In genomic region chr19:15454371-15454800, GRCh38 we compare ENCODE assay signal across 17 cellular contexts. TPM values are rescaled to one million over a fixed set of nuclear protein-coding genes. Genes with fewer than 3 reads are reported as not detected.
DNase-seq lines count a peak whose midpoint lies in the region; ATAC-seq, FAIRE-seq and TF ChIP-seq lines count a peak whose summit lies in the region.
"Had no signal": no experiment of that assay in that cellular context is flagged by ENCODE, and none has a peak within 500 bp of the region (broad histone marks: within the 10 kb centered on the region; RNA-seq: fewer than 3 reads in every experiment).

No MANE protein-coding gene starts in this region.

- no peak overlapping the region for H3K18ac ChIP-seq in H9 (ENCODE audit: insufficient read length, low read depth, low read length)

- H3K4me2 ChIP-seq in A549: no peak overlapping the region
- H3K4me2 ChIP-seq in H9 (ENCODE audit: insufficient read depth, insufficient read length, low read length): no peak overlapping the region
- H3K4me2 ChIP-seq in HepG2 (ENCODE audit: low read depth, low read length): no peak overlapping the region
- H3K4me2 ChIP-seq: BLaER1 treated with 17β-estradiol and CSF1 and Interleukin-3, amounts not matched to agents 10 nM and 100 nM had no signal

- H2BK20ac ChIP-seq in H9 (ENCODE audit: low read depth, low read length, poor library complexity, severe bottlenecking): no peak overlapping the region

- H3K9ac ChIP-seq in H9 (ENCODE audit: extremely low read depth, insufficient read length, low read length) (no peak overlapping the region), HepG2 (ENCODE audit: insufficient read depth, low read depth, low read length) (no peak overlapping the region)
- H3K9ac ChIP-seq: BLaER1 treated with 17β-estradiol and CSF1 and Interleukin-3, amounts not matched to agents 10 nM and 100 nM had no signal

- no peak overlapping the region for H2BK120ac ChIP-seq in H9 (ENCODE audit: low read depth, low read length, poor library complexity, severe bottlenecking)

- H3K27ac Mint-ChIP-seq in H9: no peak overlapping the region

- BruUV-seq in HepG2 (replicated peaks; lab: Mats Ljungman, UMichigan): no TSS peak

- H2BK15ac ChIP-seq in H9 (ENCODE audit: low read depth, low read length): no peak overlapping the region

- peak; percentile 30 to 38 for DNase-seq in A549 (ENCODE audit: low read depth in 1 of 2, low spot score in 1 of 2)
- DNase-seq in H9: no peak
- DNase-seq in body of pancreas: peak; percentile 30 to 63 (median 47)
- DNase-seq in HepG2 (ENCODE audit: low spot score): no peak
- DNase-seq in HEK293T (ENCODE audit: extremely low spot score): no peak
- no peak for DNase-seq in caudate nucleus (lab: John Stamatoyannopoulos, UW)
- DNase-seq in NCI-H446 treated with DMSO at 0.1 percent for 48 hours (lab: John Stamatoyannopoulos, UW): no peak
- no peak for DNase-seq in central memory CD4-positive, alpha-beta T cell
- DNase-seq: GF-D8; lower lobe of right lung; stimulated activated CD4-positive, alpha-beta T cell treated with anti-CD3 and anti-CD28 coated beads, Interleukin-4, amount 100 ng/mL, for 1 hour; stimulated activated naive CD4-positive, alpha-beta T cell treated with Interleukin-2 at 50 U/mL for 16 hours had no signal

- WGBS in A549 (ENCODE audit: missing lambda C conversion rate): 71% methylated on average over 5 of the region's 8 CpGs
- WGBS in H9 (ENCODE audit: extremely low coverage, insufficient read length, low lambda C conversion rate): no CpG with 5 or more reads among the region's 8 CpGs
- WGBS in body of pancreas, 2 donors: 17 to 40% methylated on average over 1 to 8 of the region's 8 CpGs
- 80% methylated on average over 8 of the region's 8 CpGs for WGBS in HepG2 (ENCODE audit: low lambda C conversion rate)

- POLR2A ChIA-PET in A549 (lab: Yijun Ruan, JAX) (interaction anchor here (0.5 kb wide), 1 partner anchor 104 kb away, joined by 3 read pairs; no protein-coding TSS in a partner anchor), HepG2 (lab: Yijun Ruan, JAX) (no interaction called here), HEK293T (lab: Yijun Ruan, JAX) (no interaction called here)

- H3K9me3 ChIP-seq in A549: no peaks in the 10 kb centered on the region
- H3K9me3 ChIP-seq in H9 (ENCODE audit: control insufficient read depth, low read depth, low read length): no peaks in the 10 kb centered on the region
- H3K9me3 ChIP-seq in body of pancreas: no peaks in the 10 kb centered on the region
- no peaks in the 10 kb centered on the region for H3K9me3 ChIP-seq in HepG2 (ENCODE audit: low read length)
- H3K9me3 ChIP-seq: lower lobe of right lung had no signal

- H3K27me3 ChIP-seq in H9 (ENCODE audit: insufficient read depth, low read length) (peaks cover 14% of the 10 kb centered on the region; the same call in 1 of the 2 replicates), body of pancreas (peaks cover 0 to 18% of the 10 kb centered on the region in 2 donors), HepG2 (ENCODE audit: control insufficient read depth in 1 of 2, insufficient read depth in 2 of 2, low read length in 2 of 2) (no peaks in the 10 kb centered on the region)
- H3K27me3 ChIP-seq: BLaER1 treated with 17β-estradiol and CSF1 and Interleukin-3, amounts not matched to agents 10 nM and 100 nM had no signal

- no peaks in the 10 kb centered on the region for H3K36me3 Mint-ChIP-seq in H9 (ENCODE audit: insufficient read depth in 1 of 3, low read depth in 3 of 3)

- no peak overlapping the region for H4K91ac ChIP-seq in H9 (ENCODE audit: insufficient read length, low read depth, low read length)

- intact Hi-C loops in body of pancreas (cut with DNase I): loop anchor here (10.0 kb wide), 1 partner anchor 100 kb away; no protein-coding TSS in a partner anchor
- intact Hi-C loops in HepG2 (cut with micrococcal nuclease; ENCODE audit: unreplicated experiment): no loop called here

- H4K8ac ChIP-seq in H9 (replicated peaks; ENCODE audit: insufficient read length, low read depth, low read length): no peak overlapping the region

- CTCF ChIA-PET in A549 (lab: Yijun Ruan, JAX) (interaction anchor here (0.6 to 0.7 kb wide), 2 partner anchors 24 to 27 kb away, joined by 4 read pairs; no protein-coding TSS in a partner anchor), HepG2 (lab: Yijun Ruan, JAX; ENCODE audit: low intra/inter-chr PET ratio, low total read pairs) (no interaction called here), HEK293T (lab: Yijun Ruan, JAX) (no interaction called here)

- no peak overlapping the region for H3K23ac ChIP-seq in H9 (ENCODE audit: insufficient read length, low read depth, low read length)

- H4K20me1 ChIP-seq in H9 (ENCODE audit: control insufficient read depth, insufficient read depth, insufficient read length): no peaks in the 10 kb centered on the region
- no peaks in the 10 kb centered on the region for H4K20me1 ChIP-seq in HepG2 (ENCODE audit: insufficient read depth, low read length)

- TF ChIP-seq RAD21 in A549 (conservative IDR thresholded peaks at IDR 0.05 in 1 of 2, IDR thresholded peaks at IDR 0.05 in 1 of 2) (no peak), HepG2 (CRISPR knock-in tag; IDR thresholded peaks at IDR 0.05) (no peak)

- H3K4me3 ChIP-seq in A549 (no peak overlapping the region), body of pancreas (no peak overlapping the region), HepG2 (replicated peaks in 1 of 3; ENCODE audit: insufficient read depth in 1 of 3, low read depth in 2 of 3, low read length in 3 of 3) (no peak overlapping the region)
- H3K4me3 ChIP-seq: BLaER1 treated with 17β-estradiol and CSF1 and Interleukin-3, amounts not matched to agents 10 nM and 100 nM; lower lobe of right lung had no signal

- H3K79me1 ChIP-seq in H9 (ENCODE audit: insufficient read depth, low read depth, low read length, poor library complexity, severe bottlenecking): no peaks in the 10 kb centered on the region

- ATAC-seq in A549 (peak in 1 of 2 experiments; percentile 48; a peak in 3 of 6 replicates), body of pancreas (no peak), HepG2 (peak; percentile 63)
- ATAC-seq: lower lobe of right lung, Panc1 had no signal

- peaks cover 7 to 25% of the 10 kb centered on the region in 2 experiments for H3K4me1 Mint-ChIP-seq in H9

- H3K23me2 ChIP-seq in H9 (ENCODE audit: insufficient read length, low read depth, low read length, poor library complexity, severe bottlenecking): peaks cover 23% of the 10 kb centered on the region

- no peak overlapping the region for H2BK12ac ChIP-seq in H9 (ENCODE audit: insufficient read length, low read depth, low read length)

- no peak for FAIRE-seq in A549 (lab: Jason Lieb, UNC)
- peak; percentile 47 for FAIRE-seq in HepG2 (lab: Jason Lieb, UNC)

- H2BK5ac ChIP-seq in H9 (ENCODE audit: insufficient read length, low read length): no peak overlapping the region

- TF ChIP-seq CTCF in A549 (IDR thresholded peaks at IDR 0.05): no peak; the same call in 2 of the 3 replicates
- TF ChIP-seq CTCF in H9 (conservative IDR thresholded peaks at IDR 0.05): peak; percentile 44; the same call in 2 of the 3 replicates
- peak in 3 of 7 experiments; percentile 7 to 19 (median 17) for TF ChIP-seq CTCF in body of pancreas (IDR thresholded peaks at IDR 0.05)
- peak; percentile 56 for TF ChIP-seq CTCF in HepG2 (CRISPR knock-in tag; IDR thresholded peaks at IDR 0.05)

- H3K9me3 Mint-ChIP-seq in H9: peaks cover 0 to 2% of the 10 kb centered on the region in 2 experiments; a peak in 4 of 5 replicates

- no peak overlapping the region for H2AFZ ChIP-seq in H9 (ENCODE audit: low read length)
- no peak overlapping the region for H2AFZ ChIP-seq in HepG2 (ENCODE audit: low read length)

- H4K5ac ChIP-seq in H9 (ENCODE audit: insufficient read length, low read depth, low read length): no peak overlapping the region

- H3K27ac ChIP-seq in A549: no peak overlapping the region
- H3K27ac ChIP-seq in H9 (ENCODE audit: insufficient read length, low read depth, low read length): no peak overlapping the region
- no peak overlapping the region for H3K27ac ChIP-seq in body of pancreas
- no peak overlapping the region for H3K27ac ChIP-seq in HepG2 (ENCODE audit: extremely low read length, insufficient read depth, low read length)
- H3K27ac ChIP-seq in caudate nucleus (ENCODE audit: low read depth, low read length): no peak overlapping the region
- H3K27ac ChIP-seq: BLaER1 treated with 17β-estradiol and CSF1 and Interleukin-3, amounts not matched to agents 10 nM and 100 nM; HL-60; lower lobe of right lung had no signal

- no peak overlapping the region for H2AK5ac ChIP-seq in H9 (ENCODE audit: insufficient read length, low read length)

- H3K14ac ChIP-seq in H9 (ENCODE audit: insufficient read depth, low read length): no peak overlapping the region

- TF ChIP-seq POLR2A in A549 (IDR thresholded peaks at IDR 0.05; ENCODE audit: low read length) (no peak), body of pancreas (IDR thresholded peaks at IDR 0.05) (no peak), HepG2 (IDR thresholded peaks at IDR 0.05; ENCODE audit: insufficient read depth in 1 of 2, low read depth in 2 of 2, low read length in 2 of 2) (no peak)

- no peak overlapping the region for H3T11ph ChIP-seq in H9 (ENCODE audit: low read length)

- H3K36me3 ChIP-seq in body of pancreas (replicated peaks in 1 of 2; ENCODE audit: insufficient read depth in 1 of 2, low read depth in 2 of 2) (no peaks in the 10 kb centered on the region), HepG2 (replicated peaks in 1 of 2; ENCODE audit: control insufficient read depth in 1 of 2, insufficient read depth in 2 of 2, low read length in 2 of 2) (no peaks in the 10 kb centered on the region)

- H3K27me3 Mint-ChIP-seq in H9 (ENCODE audit: low read depth): peaks cover 66% of the 10 kb centered on the region

- H3K4ac ChIP-seq in H9 (ENCODE audit: low read depth, low read length): no peak overlapping the region

- peak overlapping the region in 1 of 2 experiments; percentile 29; a peak in 1 of 5 replicates for H3K4me3 Mint-ChIP-seq in H9

- H3K56ac ChIP-seq in H9 (ENCODE audit: insufficient read length, low read depth, low read length): no peak overlapping the region

- in situ Hi-C loops in HepG2 (cut with HindIII; ENCODE audit: extremely low pct_ligation_motif_present, low pct_unique_long_range_greater_than_20kb): no loop called here

- H3K4me1 ChIP-seq in A549: no peaks in the 10 kb centered on the region
- no peaks in the 10 kb centered on the region; the same call in 1 of the 2 replicates for H3K4me1 ChIP-seq in H9 (ENCODE audit: insufficient read depth, low read length)
- peaks cover 40% of the 10 kb centered on the region for H3K4me1 ChIP-seq in body of pancreas
- peaks cover 27% of the 10 kb centered on the region for H3K4me1 ChIP-seq in HepG2 (ENCODE audit: insufficient read depth, low read length)

- TF ChIP-seq EP300 in A549 (IDR thresholded peaks at IDR 0.05): no peak
- TF ChIP-seq EP300 in HepG2 (IDR thresholded peaks at IDR 0.05; ENCODE audit: low read depth in 2 of 2, low read length in 2 of 2): no peak
- no peak for TF ChIP-seq EP300 in HepG2 (CRISPR knock-in tag; IDR thresholded peaks at IDR 0.05; ENCODE audit: borderline replicate concordance)

- H3K79me2 ChIP-seq in H9 (ENCODE audit: insufficient read depth, low read length): no peaks in the 10 kb centered on the region
- no peaks in the 10 kb centered on the region for H3K79me2 ChIP-seq in HepG2 (ENCODE audit: insufficient read depth, low read length)

RNA-seq across cellular contexts. Expression of gene WIZ, which starts 4.6 kb away (rescaled TPM):
- 3.7 and 4.6 TPM in 2 replicates for polyA plus RNA-seq in A549 (2011; rRNA removed)
- 12.6 and 19.5 TPM in 2 replicates for polyA plus RNA-seq in A549 (2012; cell fraction: cytosol; rRNA removed)
- 20.7 and 28.9 TPM in 2 replicates for polyA plus RNA-seq in A549 (2012; cell fraction: nucleus; rRNA removed)
- 13.4 to 16.5 TPM (median 15.1 TPM) in 3 replicates for polyA plus RNA-seq in A549 (2017; fragmentation: RNase III; extraction: RNeasy Plus Mini Kit Qiagen cat#74134 plus additional on column Dnase treatment)
- polyA minus RNA-seq in A549 (2011; rRNA and poly(A)+ RNA removed): 2.2 and 3.3 TPM in 2 replicates
- total RNA-seq in H9 (2021): 33.3 and 33.6 TPM in 2 replicates
- total RNA-seq in body of pancreas: 100 to 1,000 TPM in 1 of 2 donors, 10 to 100 TPM in 1; 16.1 to 111 TPM
- total RNA-seq in HepG2 (2016; rRNA removed; fragmentation: Illumina TruSeq; extraction: Trizol): 4.7 and 5.1 TPM in 2 replicates
- 1.7 TPM in 2 replicates for total RNA-seq in HepG2 (2016; cell fraction: cytosol; rRNA removed; fragmentation: Illumina TruSeq; extraction: Trizol; ENCODE audit: low read depth)
- 4.4 and 4.5 TPM in 2 replicates for total RNA-seq in HepG2 (2016; cell fraction: insoluble cytoplasmic fraction; rRNA removed; fragmentation: Illumina TruSeq; extraction: Trizol)
- total RNA-seq in HepG2 (2016; cell fraction: membrane; rRNA removed; fragmentation: Illumina TruSeq; extraction: Trizol): 5.9 TPM in 2 replicates
- total RNA-seq in HepG2 (2016; cell fraction: nucleus; rRNA removed; fragmentation: Illumina TruSeq; extraction: Trizol): 4.9 and 5.5 TPM in 2 replicates
- polyA plus RNA-seq in HepG2 (2011; rRNA removed): 4.8 and 6.3 TPM in 2 replicates
- 3.3 and 4.8 TPM in 2 replicates for polyA plus RNA-seq in HepG2 (2011; cell fraction: cytosol; rRNA removed)
- 17.3 and 17.8 TPM in 2 replicates for polyA plus RNA-seq in HepG2 (2011; cell fraction: nucleus; rRNA removed)
- 7.0 and 7.1 TPM in 2 replicates for polyA plus RNA-seq in HepG2 (2012)
- 3.1 and 3.8 TPM in 2 replicates for polyA plus RNA-seq in HepG2 (2016; cell fraction: cytosol; fragmentation: Illumina TruSeq; extraction: Trizol; ENCODE audit: low read depth)
- 11.7 and 16.9 TPM in 2 replicates for polyA plus RNA-seq in HepG2 (2016; cell fraction: insoluble cytoplasmic fraction; fragmentation: Illumina TruSeq; extraction: Trizol; ENCODE audit: low read depth)
- 9.4 and 11.9 TPM in 2 replicates for polyA plus RNA-seq in HepG2 (2016; cell fraction: membrane; fragmentation: Illumina TruSeq; extraction: Trizol; ENCODE audit: low read depth)
- polyA plus RNA-seq in HepG2 (2016; cell fraction: nucleus; fragmentation: Illumina TruSeq; extraction: Trizol; ENCODE audit: insufficient read depth, low read depth): 23.3 and 23.4 TPM in 2 replicates
- 5.2 and 6.7 TPM in 2 replicates for polyA minus RNA-seq in HepG2 (2011; rRNA and poly(A)+ RNA removed; ENCODE audit: low replicate concordance)
- polyA minus RNA-seq in HepG2 (2011; cell fraction: cytosol; rRNA and poly(A)+ RNA removed): 4.1 and 4.7 TPM in 2 replicates
- polyA minus RNA-seq in HepG2 (2011; cell fraction: nucleus; rRNA and poly(A)+ RNA removed): 7.0 and 7.5 TPM in 2 replicates

RNA-seq across cellular contexts. Expression of gene RASAL3, which starts 10.0 kb away (rescaled TPM):
- 0.03 TPM in 1 of 2 replicates, not detected in the other for polyA plus RNA-seq in A549 (2011; rRNA removed)
- 0.03 and 0.26 TPM in 2 replicates for polyA plus RNA-seq in A549 (2012; cell fraction: cytosol; rRNA removed)
- 0.05 TPM in 2 replicates for polyA plus RNA-seq in A549 (2012; cell fraction: nucleus; rRNA removed)
- not detected in 3 replicates for polyA plus RNA-seq in A549 (2017; fragmentation: RNase III; extraction: RNeasy Plus Mini Kit Qiagen cat#74134 plus additional on column Dnase treatment)
- polyA minus RNA-seq in A549 (2011; rRNA and poly(A)+ RNA removed): 0.12 TPM in 1 of 2 replicates, not detected in the other
- total RNA-seq in H9 (2021): 0.26 and 1.9 TPM in 2 replicates
- total RNA-seq in body of pancreas: 1 to 10 TPM; 2.6 to 3.6 TPM
- not detected in 2 replicates for total RNA-seq in HepG2 (2016; rRNA removed; fragmentation: Illumina TruSeq; extraction: Trizol)
- not detected in 2 replicates for total RNA-seq in HepG2 (2016; cell fraction: cytosol; rRNA removed; fragmentation: Illumina TruSeq; extraction: Trizol; ENCODE audit: low read depth)
- not detected in 2 replicates for total RNA-seq in HepG2 (2016; cell fraction: insoluble cytoplasmic fraction; rRNA removed; fragmentation: Illumina TruSeq; extraction: Trizol)
- total RNA-seq in HepG2 (2016; cell fraction: membrane; rRNA removed; fragmentation: Illumina TruSeq; extraction: Trizol): not detected in 2 replicates
- total RNA-seq in HepG2 (2016; cell fraction: nucleus; rRNA removed; fragmentation: Illumina TruSeq; extraction: Trizol): not detected in 2 replicates
- not detected in 2 replicates for polyA plus RNA-seq in HepG2 (2011; rRNA removed)
- polyA plus RNA-seq in HepG2 (2011; cell fraction: cytosol; rRNA removed): 0.01 TPM in 1 of 2 replicates, not detected in the other
- polyA plus RNA-seq in HepG2 (2011; cell fraction: nucleus; rRNA removed): 0.09 TPM in 1 of 2 replicates, not detected in the other
- not detected in 2 replicates for polyA plus RNA-seq in HepG2 (2012)
- not detected in 2 replicates for polyA plus RNA-seq in HepG2 (2016; cell fraction: cytosol; fragmentation: Illumina TruSeq; extraction: Trizol; ENCODE audit: low read depth)
- polyA plus RNA-seq in HepG2 (2016; cell fraction: insoluble cytoplasmic fraction; fragmentation: Illumina TruSeq; extraction: Trizol; ENCODE audit: low read depth): not detected in 2 replicates
- polyA plus RNA-seq in HepG2 (2016; cell fraction: membrane; fragmentation: Illumina TruSeq; extraction: Trizol; ENCODE audit: low read depth): not detected in 2 replicates
- not detected in 2 replicates for polyA plus RNA-seq in HepG2 (2016; cell fraction: nucleus; fragmentation: Illumina TruSeq; extraction: Trizol; ENCODE audit: insufficient read depth, low read depth)
- not detected in 2 replicates for polyA minus RNA-seq in HepG2 (2011; rRNA and poly(A)+ RNA removed; ENCODE audit: low replicate concordance)
- polyA minus RNA-seq in HepG2 (2011; cell fraction: cytosol; rRNA and poly(A)+ RNA removed): not detected in 2 replicates
- not detected in 2 replicates for polyA minus RNA-seq in HepG2 (2011; cell fraction: nucleus; rRNA and poly(A)+ RNA removed)
- total RNA-seq: MCF 10A had no signal

RNA-seq across cellular contexts. Expression of gene PGLYRP2, which starts 24.9 kb away (rescaled TPM):
- not detected in 2 replicates for polyA plus RNA-seq in A549 (2011; rRNA removed)
- polyA plus RNA-seq in A549 (2012; cell fraction: cytosol; rRNA removed): not detected in 2 replicates
- polyA plus RNA-seq in A549 (2012; cell fraction: nucleus; rRNA removed): not detected in 2 replicates
- not detected in 3 replicates for polyA plus RNA-seq in A549 (2017; fragmentation: RNase III; extraction: RNeasy Plus Mini Kit Qiagen cat#74134 plus additional on column Dnase treatment)
- polyA minus RNA-seq in A549 (2011; rRNA and poly(A)+ RNA removed): not detected in 2 replicates
- total RNA-seq in H9 (2021): not detected in 2 replicates
- not detected for total RNA-seq in body of pancreas
- total RNA-seq in HepG2 (2016; rRNA removed; fragmentation: Illumina TruSeq; extraction: Trizol): 0.49 and 1.0 TPM in 2 replicates
- total RNA-seq in HepG2 (2016; cell fraction: cytosol; rRNA removed; fragmentation: Illumina TruSeq; extraction: Trizol; ENCODE audit: low read depth): 0.10 and 0.53 TPM in 2 replicates
- total RNA-seq in HepG2 (2016; cell fraction: insoluble cytoplasmic fraction; rRNA removed; fragmentation: Illumina TruSeq; extraction: Trizol): 0.46 and 1.3 TPM in 2 replicates
- total RNA-seq in HepG2 (2016; cell fraction: membrane; rRNA removed; fragmentation: Illumina TruSeq; extraction: Trizol): 0.17 and 0.49 TPM in 2 replicates
- total RNA-seq in HepG2 (2016; cell fraction: nucleus; rRNA removed; fragmentation: Illumina TruSeq; extraction: Trizol): 0.94 and 1.4 TPM in 2 replicates
- 0.04 and 0.35 TPM in 2 replicates for polyA plus RNA-seq in HepG2 (2011; rRNA removed)
- 0.08 and 0.22 TPM in 2 replicates for polyA plus RNA-seq in HepG2 (2011; cell fraction: cytosol; rRNA removed)
- 0.27 and 0.69 TPM in 2 replicates for polyA plus RNA-seq in HepG2 (2011; cell fraction: nucleus; rRNA removed)
- 0.11 and 1.1 TPM in 2 replicates for polyA plus RNA-seq in HepG2 (2012)
- polyA plus RNA-seq in HepG2 (2016; cell fraction: cytosol; fragmentation: Illumina TruSeq; extraction: Trizol; ENCODE audit: low read depth): 0.11 and 0.19 TPM in 2 replicates
- 0.35 and 0.38 TPM in 2 replicates for polyA plus RNA-seq in HepG2 (2016; cell fraction: insoluble cytoplasmic fraction; fragmentation: Illumina TruSeq; extraction: Trizol; ENCODE audit: low read depth)
- 0.22 and 0.28 TPM in 2 replicates for polyA plus RNA-seq in HepG2 (2016; cell fraction: membrane; fragmentation: Illumina TruSeq; extraction: Trizol; ENCODE audit: low read depth)
- 0.79 and 2.3 TPM in 2 replicates for polyA plus RNA-seq in HepG2 (2016; cell fraction: nucleus; fragmentation: Illumina TruSeq; extraction: Trizol; ENCODE audit: insufficient read depth, low read depth)
- polyA minus RNA-seq in HepG2 (2011; rRNA and poly(A)+ RNA removed; ENCODE audit: low replicate concordance): 0.07 and 0.34 TPM in 2 replicates
- polyA minus RNA-seq in HepG2 (2011; cell fraction: cytosol; rRNA and poly(A)+ RNA removed): 0.20 TPM in 1 of 2 replicates, not detected in the other
- polyA minus RNA-seq in HepG2 (2011; cell fraction: nucleus; rRNA and poly(A)+ RNA removed): 1.0 TPM in 1 of 2 replicates, not detected in the other
- total RNA-seq: lower lobe of right lung; MCF 10A; T-helper 2 cell treated with Interferon-gamma antibody and Interleukin-4, amounts not matched to agents 100 ng/mL and 5 ng/mL, for 36 hours had no signal

RNA-seq across cellular contexts. Expression of gene AKAP8L, which starts 35.6 kb away (rescaled TPM):
- polyA plus RNA-seq in A549 (2011; rRNA removed): 28.4 and 40.3 TPM in 2 replicates
- polyA plus RNA-seq in A549 (2012; cell fraction: cytosol; rRNA removed): 20.4 and 21.1 TPM in 2 replicates
- 101 and 109 TPM in 2 replicates for polyA plus RNA-seq in A549 (2012; cell fraction: nucleus; rRNA removed)
- 37.6 to 43.3 TPM (median 42.9 TPM) in 3 replicates for polyA plus RNA-seq in A549 (2017; fragmentation: RNase III; extraction: RNeasy Plus Mini Kit Qiagen cat#74134 plus additional on column Dnase treatment)
- polyA minus RNA-seq in A549 (2011; rRNA and poly(A)+ RNA removed): 51.0 and 58.4 TPM in 2 replicates
- 110 and 123 TPM in 2 replicates for total RNA-seq in H9 (2021)
- 100 to 1,000 TPM; 147 to 196 TPM for total RNA-seq in body of pancreas
- 27.3 and 48.2 TPM in 2 replicates for total RNA-seq in HepG2 (2016; rRNA removed; fragmentation: Illumina TruSeq; extraction: Trizol)
- 42.8 and 43.6 TPM in 2 replicates for total RNA-seq in HepG2 (2016; cell fraction: cytosol; rRNA removed; fragmentation: Illumina TruSeq; extraction: Trizol; ENCODE audit: low read depth)
- total RNA-seq in HepG2 (2016; cell fraction: insoluble cytoplasmic fraction; rRNA removed; fragmentation: Illumina TruSeq; extraction: Trizol): 28.1 and 49.6 TPM in 2 replicates
- 19.3 and 21.1 TPM in 2 replicates for total RNA-seq in HepG2 (2016; cell fraction: membrane; rRNA removed; fragmentation: Illumina TruSeq; extraction: Trizol)
- 58.1 and 60.2 TPM in 2 replicates for total RNA-seq in HepG2 (2016; cell fraction: nucleus; rRNA removed; fragmentation: Illumina TruSeq; extraction: Trizol)
- polyA plus RNA-seq in HepG2 (2011; rRNA removed): 49.6 and 63.4 TPM in 2 replicates
- 25.4 and 26.0 TPM in 2 replicates for polyA plus RNA-seq in HepG2 (2011; cell fraction: cytosol; rRNA removed)
- 267 and 311 TPM in 2 replicates for polyA plus RNA-seq in HepG2 (2011; cell fraction: nucleus; rRNA removed)
- 54.1 and 55.4 TPM in 2 replicates for polyA plus RNA-seq in HepG2 (2012)
- polyA plus RNA-seq in HepG2 (2016; cell fraction: cytosol; fragmentation: Illumina TruSeq; extraction: Trizol; ENCODE audit: low read depth): 3.5 and 4.1 TPM in 2 replicates
- 25.4 and 30.1 TPM in 2 replicates for polyA plus RNA-seq in HepG2 (2016; cell fraction: insoluble cytoplasmic fraction; fragmentation: Illumina TruSeq; extraction: Trizol; ENCODE audit: low read depth)
- 5.6 and 6.0 TPM in 2 replicates for polyA plus RNA-seq in HepG2 (2016; cell fraction: membrane; fragmentation: Illumina TruSeq; extraction: Trizol; ENCODE audit: low read depth)
- 142 and 146 TPM in 2 replicates for polyA plus RNA-seq in HepG2 (2016; cell fraction: nucleus; fragmentation: Illumina TruSeq; extraction: Trizol; ENCODE audit: insufficient read depth, low read depth)
- polyA minus RNA-seq in HepG2 (2011; rRNA and poly(A)+ RNA removed; ENCODE audit: low replicate concordance): 57.8 and 104 TPM in 2 replicates
- polyA minus RNA-seq in HepG2 (2011; cell fraction: cytosol; rRNA and poly(A)+ RNA removed): 22.7 and 31.4 TPM in 2 replicates
- 67.1 and 87.6 TPM in 2 replicates for polyA minus RNA-seq in HepG2 (2011; cell fraction: nucleus; rRNA and poly(A)+ RNA removed)

RNA-seq across cellular contexts. Expression of gene CYP4F22, which starts 53.9 kb away (rescaled TPM):
- polyA plus RNA-seq in A549 (2011; rRNA removed) (not detected in 2 replicates), A549 (2017; fragmentation: RNase III; extraction: RNeasy Plus Mini Kit Qiagen cat#74134 plus additional on column Dnase treatment) (0.05 TPM in 1 of 3 replicates, not detected in the others), HepG2 (2011; rRNA removed) (0.05 and 0.09 TPM in 2 replicates)
- polyA plus RNA-seq in A549 (2012; cell fraction: cytosol; rRNA removed): 0.03 and 0.05 TPM in 2 replicates
- polyA plus RNA-seq in A549 (2012; cell fraction: nucleus; rRNA removed): 0.05 and 0.11 TPM in 2 replicates
- polyA minus RNA-seq in A549 (2011; rRNA and poly(A)+ RNA removed): 0.08 TPM in 1 of 2 replicates, not detected in the other
- total RNA-seq in H9 (2021) (not detected in 2 replicates), body of pancreas (not detected), HepG2 (2016; rRNA removed; fragmentation: Illumina TruSeq; extraction: Trizol) (not detected in 2 replicates)
- total RNA-seq in HepG2 (2016; cell fraction: cytosol; rRNA removed; fragmentation: Illumina TruSeq; extraction: Trizol; ENCODE audit: low read depth): not detected in 2 replicates
- not detected in 2 replicates for total RNA-seq in HepG2 (2016; cell fraction: insoluble cytoplasmic fraction; rRNA removed; fragmentation: Illumina TruSeq; extraction: Trizol)
- not detected in 2 replicates for total RNA-seq in HepG2 (2016; cell fraction: membrane; rRNA removed; fragmentation: Illumina TruSeq; extraction: Trizol)
- not detected in 2 replicates for total RNA-seq in HepG2 (2016; cell fraction: nucleus; rRNA removed; fragmentation: Illumina TruSeq; extraction: Trizol)
- polyA plus RNA-seq in HepG2 (2011; cell fraction: cytosol; rRNA removed): 0.04 TPM in 1 of 2 replicates, not detected in the other
- 0.06 and 0.07 TPM in 2 replicates for polyA plus RNA-seq in HepG2 (2011; cell fraction: nucleus; rRNA removed)
- 0.08 and 0.13 TPM in 2 replicates for polyA plus RNA-seq in HepG2 (2012)
- not detected in 2 replicates for polyA plus RNA-seq in HepG2 (2016; cell fraction: cytosol; fragmentation: Illumina TruSeq; extraction: Trizol; ENCODE audit: low read depth)
- polyA plus RNA-seq in HepG2 (2016; cell fraction: insoluble cytoplasmic fraction; fragmentation: Illumina TruSeq; extraction: Trizol; ENCODE audit: low read depth): not detected in 2 replicates
- not detected in 2 replicates for polyA plus RNA-seq in HepG2 (2016; cell fraction: membrane; fragmentation: Illumina TruSeq; extraction: Trizol; ENCODE audit: low read depth)
- polyA plus RNA-seq in HepG2 (2016; cell fraction: nucleus; fragmentation: Illumina TruSeq; extraction: Trizol; ENCODE audit: insufficient read depth, low read depth): not detected in 2 replicates
- polyA minus RNA-seq in HepG2 (2011; rRNA and poly(A)+ RNA removed; ENCODE audit: low replicate concordance): not detected in 2 replicates
- not detected in 2 replicates for polyA minus RNA-seq in HepG2 (2011; cell fraction: cytosol; rRNA and poly(A)+ RNA removed)
- polyA minus RNA-seq in HepG2 (2011; cell fraction: nucleus; rRNA and poly(A)+ RNA removed): not detected in 2 replicates
- total RNA-seq: MCF 10A had no signal

Comparison
In these comparisons a context has a peak if more than half of its experiments do, and no peak if none do; other contexts are left out.
1. DNase-seq: peak in A549 (2 of 2) and body of pancreas (4 of 4); none in H9 (single experiment), HepG2 (single experiment), HEK293T (single experiment), caudate nucleus (0 of 61), NCI-H446 treated with DMSO at 0.1 percent for 48 hours (single experiment) and central memory CD4-positive, alpha-beta T cell (single experiment).
2. Of the 38 proteins assayed by ChIP-seq in both HepG2 and A549: peak only in HepG2: CTCF; only in A549: none; in both: none; in neither: 37.